8 cellular contexts compared by ENCODE assay signal in the genomic region with DNA sequence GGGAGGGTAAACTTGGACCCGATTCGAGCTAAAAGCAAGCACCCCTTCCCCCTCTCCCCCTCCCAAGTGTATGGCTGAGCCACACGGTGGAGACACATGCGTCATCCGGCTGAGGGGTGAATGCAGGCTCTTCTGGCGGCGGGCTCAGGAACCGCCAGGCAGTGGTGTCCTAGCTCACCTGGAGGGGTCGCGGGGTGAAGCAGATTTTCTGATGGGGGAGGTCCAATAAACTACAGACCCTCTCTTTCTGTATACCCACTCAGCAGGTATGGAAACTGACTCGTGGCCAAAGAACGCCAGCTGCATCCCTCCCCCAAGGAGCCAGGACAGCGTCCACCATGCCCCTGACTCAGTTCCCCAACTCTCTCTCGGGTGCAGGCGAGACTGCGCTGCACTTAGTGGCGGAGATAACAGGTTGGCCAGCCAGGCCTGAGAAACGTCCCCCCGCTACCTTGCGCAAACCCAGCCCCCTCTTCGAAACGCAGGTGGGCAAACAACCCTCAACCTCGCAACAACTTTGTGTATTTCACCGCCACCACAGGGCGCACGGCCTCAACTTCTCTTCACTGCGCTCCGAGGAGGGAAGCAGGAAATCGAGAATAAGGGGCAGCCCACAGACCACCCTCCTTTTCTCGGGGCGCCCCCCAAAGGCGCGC. TPM values are rescaled to one million over a fixed set of nuclear protein-coding genes. Genes with fewer than 3 reads are reported as not detected.
DNase-seq lines count a peak whose midpoint lies in the region; ATAC-seq and TF ChIP-seq lines count a peak whose summit lies in the region.

No MANE protein-coding gene starts in this region.

- 1 to 5% (median 2%) methylated on average over 23 to 33 of the region's 33 CpGs for WGBS in stomach, 5 donors

- H3K4me3 ChIP-seq in MM.1S (ENCODE audit: low read length) (peak overlapping the region; percentile 97), cardiac fibroblast (replicated peaks in 1 of 2; ENCODE audit: low read depth in 2 of 2, low read length in 2 of 2) (peak overlapping the region; percentile 74 to 81), stomach (peak overlapping the region; percentile 64 to 82 (median 73))

- intact Hi-C loops in stomach (cut with DNase I; ENCODE audit: low total_unique reads) = no loop called here

- DNase-seq in EL = peak; percentile 58
- peak; percentile 60 for DNase-seq in MM.1S
- peak; percentile 36 to 62 for DNase-seq in cardiac fibroblast (ENCODE audit: low read depth in 2 of 2)
- DNase-seq in kidney tubule cell (ENCODE audit: low spot score) = peak; percentile 65
- peak; percentile 60 for DNase-seq in stomach

- H3K9me3 ChIP-seq in MM.1S (replicated peaks; ENCODE audit: insufficient read depth, low read length) = no peaks in the 10 kb centered on the region
- H3K9me3 ChIP-seq in stomach = no peaks in the 10 kb centered on the region

- ATAC-seq in GM21390 (IDR thresholded peaks at IDR 0.05; ENCODE audit: unreplicated experiment) (no peak), HG02571 (IDR thresholded peaks at IDR 0.05; ENCODE audit: unreplicated experiment) (no peak), HG03571 (IDR thresholded peaks at IDR 0.05; ENCODE audit: unreplicated experiment) (no peak)

- H3F3A ChIP-seq in MM.1S (ENCODE audit: insufficient read depth, low read length) = peaks cover 4% of the 10 kb centered on the region

- H3K4me2 ChIP-seq in MM.1S (ENCODE audit: low read depth, low read length) = peak overlapping the region; percentile 95

- H3K9ac ChIP-seq in MM.1S (ENCODE audit: low read length) = peak overlapping the region; percentile 84

- H3K79me2 ChIP-seq in MM.1S (ENCODE audit: low read length) = peaks cover 14% of the 10 kb centered on the region

- no peaks in the 10 kb centered on the region for H3K4me1 ChIP-seq in MM.1S (ENCODE audit: low read length)
- H3K4me1 ChIP-seq in stomach = peaks cover 0 to 43% (median 34%) of the 10 kb centered on the region in 4 donors

- no peak for TF ChIP-seq POLR2A in stomach (IDR thresholded peaks at IDR 0.05)

- no peaks in the 10 kb centered on the region for H4K20me1 ChIP-seq in MM.1S (ENCODE audit: insufficient read depth, low read length)

- no peak for TF ChIP-seq EP300 in stomach (IDR thresholded peaks at IDR 0.05)

- H2AFZ ChIP-seq in MM.1S (ENCODE audit: low read length) = peak overlapping the region; percentile 98

- H3K36me3 ChIP-seq in MM.1S (replicated peaks; ENCODE audit: insufficient read depth, low read length) (no peaks in the 10 kb centered on the region), stomach (no peaks in the 10 kb centered on the region)

- peak; percentile 38 for TF ChIP-seq CTCF in MM.1S (IDR thresholded peaks at IDR 0.05; ENCODE audit: low read length)
- TF ChIP-seq CTCF in cardiac fibroblast (IDR thresholded peaks at IDR 0.05; ENCODE audit: low read depth, low read length) = peak; percentile 30
- TF ChIP-seq CTCF in stomach (IDR thresholded peaks at IDR 0.05) = peak in 5 of 7 experiments; percentile 9 to 37 (median 24)

- H3K27me3 ChIP-seq in MM.1S (replicated peaks; ENCODE audit: insufficient read depth, low read length) (no peaks in the 10 kb centered on the region), stomach (peaks cover 0 to 27% (median 0%) of the 10 kb centered on the region in 3 donors)

- H3K9me2 ChIP-seq in MM.1S (replicated peaks; ENCODE audit: insufficient read depth, low read length) = no peaks in the 10 kb centered on the region

- H3K27ac ChIP-seq in MM.1S (ENCODE audit: low read length) (peak overlapping the region; percentile 86; the same call in 1 of the 2 replicates), stomach (peak overlapping the region; percentile 90 to 99 (median 96))

RNA-seq across cellular contexts. Expression of gene MAGI1, which starts 1.3 kb away (rescaled TPM):
- total RNA-seq in stomach = 100 to 1,000 TPM in 3 of 5 donors, 10 to 100 TPM in 2; 83.9 to 237 (median 105) TPM
- 10 to 100 TPM in 2 of 3 donors, 1 to 10 TPM in 1; 5.7 to 14.7 (median 14.5) TPM for polyA plus RNA-seq in stomach
